In genomic region chr17:45895304-45895968, GRCh38 we compare ENCODE assay signal across 9 cellular contexts. TPM values are rescaled to one million over a fixed set of nuclear protein-coding genes. Genes with fewer than 3 reads are reported as not detected.
DNase-seq lines count a peak whose midpoint lies in the region; ATAC-seq and TF ChIP-seq lines count a peak whose summit lies in the region.
"Had no signal": no experiment of that assay in that cellular context is flagged by ENCODE, and none has a peak within 500 bp of the region (broad histone marks: within the 10 kb centered on the region; RNA-seq: fewer than 3 reads in every experiment).

No MANE protein-coding gene starts in this region.

- H3K27ac Mint-ChIP-seq in activated CD4-positive, alpha-beta memory T cell treated with anti-CD3 and anti-CD28 coated beads for 36 hours = no peak overlapping the region

- H3K27me3 Mint-ChIP-seq in activated CD4-positive, alpha-beta memory T cell treated with anti-CD3 and anti-CD28 coated beads for 36 hours = peaks cover 45% of the 10 kb centered on the region

- CTCF ChIA-PET in activated CD4-positive, alpha-beta memory T cell treated with anti-CD3 and anti-CD28 coated beads for 36 hours (lab: Charles Lee) = interaction anchor here (1.0 to 3.0 kb wide), 4 partner anchors 12 to 109 kb away, joined by 3 to 16 read pairs (median 8); no protein-coding TSS in a partner anchor

- POLR2A ChIA-PET in activated CD4-positive, alpha-beta memory T cell treated with anti-CD3 and anti-CD28 coated beads for 36 hours (lab: Charles Lee) = no interaction called here

- H3K4me3 ChIP-seq in fibroblast of the aortic adventitia (ENCODE audit: low read depth, low read length) = peak overlapping the region; percentile 76

- ATAC-seq in GM19452 (IDR thresholded peaks at IDR 0.05; ENCODE audit: unreplicated experiment) = no peak

- H3K4me1 Mint-ChIP-seq in activated CD4-positive, alpha-beta memory T cell treated with anti-CD3 and anti-CD28 coated beads for 36 hours (ENCODE audit: low read depth) = peaks cover 24% of the 10 kb centered on the region

- TF ChIP-seq CTCF in fibroblast of the aortic adventitia (IDR thresholded peaks at IDR 0.05; ENCODE audit: insufficient read depth, low read length) = no peak

- H3K36me3 Mint-ChIP-seq in activated CD4-positive, alpha-beta memory T cell treated with anti-CD3 and anti-CD28 coated beads for 36 hours = no peaks in the 10 kb centered on the region

- DNase-seq in COR-L47 (lab: John Stamatoyannopoulos, UW) (peak; percentile 94), NCI-H128 (lab: John Stamatoyannopoulos, UW; ENCODE audit: unreplicated experiment) (peak; percentile 81), fibroblast of the aortic adventitia (ENCODE audit: low read depth) (no peak), occipital lobe (lab: John Stamatoyannopoulos, UW) (peak; percentile 55), GM19240 (ENCODE audit: insufficient read length, low spot score) (no peak)
- peak; percentile 23 for DNase-seq in activated CD4-positive, alpha-beta memory T cell treated with anti-CD3 and anti-CD28 coated beads for 36 hours
- DNase-seq in activated CD4-positive, CD25-positive, alpha-beta regulatory T cell (lab: John Stamatoyannopoulos, UW) = no peak

- H3K4me3 Mint-ChIP-seq in activated CD4-positive, alpha-beta memory T cell treated with anti-CD3 and anti-CD28 coated beads for 36 hours = peak overlapping the region; percentile 77

- no peaks in the 10 kb centered on the region for H3K9me3 Mint-ChIP-seq in activated CD4-positive, alpha-beta memory T cell treated with anti-CD3 and anti-CD28 coated beads for 36 hours

- intact Hi-C loops in activated CD4-positive, alpha-beta memory T cell treated with anti-CD3 and anti-CD28 coated beads for 36 hours (cut with micrococcal nuclease) = loop anchor here (2.0 kb wide), 1 partner anchor 13 kb away; no protein-coding TSS in a partner anchor

RNA-seq across cellular contexts. Expression of gene MAPT, which starts 1.1 kb away (rescaled TPM):
- total RNA-seq in activated CD4-positive, alpha-beta memory T cell treated with anti-CD3 and anti-CD28 coated beads for 36 hours = 1 to 10 TPM; 1.5 to 1.8 TPM
- total RNA-seq in fibroblast of the aortic adventitia (ENCODE audit: low replicate concordance) (0.54 and 1.9 TPM in 2 replicates), occipital lobe (93.1 TPM)

RNA-seq across cellular contexts. Expression of gene SPPL2C, which starts 50.8 kb away (rescaled TPM):
- total RNA-seq in activated CD4-positive, alpha-beta memory T cell treated with anti-CD3 and anti-CD28 coated beads for 36 hours = not detected
- not detected in 2 replicates for total RNA-seq in fibroblast of the aortic adventitia (ENCODE audit: low replicate concordance)
- total RNA-seq in occipital lobe = not detected
- total RNA-seq: pulmonary artery endothelial cell had no signal

Comparison
In these comparisons a context has a peak if more than half of its experiments do, and no peak if none do; other contexts are left out.
1. DNase-seq: peak in COR-L47 (single experiment), NCI-H128 (single experiment), activated CD4-positive, alpha-beta memory T cell treated with anti-CD3 and anti-CD28 coated beads for 36 hours (single experiment) and occipital lobe (single experiment); none in fibroblast of the aortic adventitia (single experiment), GM19240 (single experiment) and activated CD4-positive, CD25-positive, alpha-beta regulatory T cell (0 of 4).
2. RNA of gene MAPT, which starts 1.1 kb away (total RNA-seq): 93.1 TPM in occipital lobe (single experiment); 1.5 to 1.8 TPM in activated CD4-positive, alpha-beta memory T cell treated with anti-CD3 and anti-CD28 coated beads for 36 hours and 0.54 to 1.9 TPM in fibroblast of the aortic adventitia; every median in the first group is over 10 times any median in the second.